Comparison of ENCODE assay signal across 9 cellular contexts in genomic region chr4:173121044-173121685, GRCh38. TPM values are rescaled to one million over a fixed set of nuclear protein-coding genes. Genes with fewer than 3 reads are reported as not detected.
DNase-seq lines count a peak whose midpoint lies in the region; ATAC-seq and TF ChIP-seq lines count a peak whose summit lies in the region.
"Had no signal": no experiment of that assay in that cellular context is flagged by ENCODE, and none has a peak within 500 bp of the region (broad histone marks: within the 10 kb centered on the region; RNA-seq: fewer than 3 reads in every experiment).

No MANE protein-coding gene starts in this region.

- no peak for TF ChIP-seq CTCF in GM12865 (IDR thresholded peaks at IDR 0.05; ENCODE audit: insufficient read depth, low read depth, low read length, missing control alignments)

- H3K4me1 Mint-ChIP-seq in activated T-helper 17 cell treated with anti-CD3 and anti-CD28 coated beads, Interleukin-2, amount 50 U/mL, for 72 hours = no peaks in the 10 kb centered on the region

- no peak overlapping the region for H3K4me3 ChIP-seq in GM12865 (ENCODE audit: low read depth, low read length)
- H3K4me3 ChIP-seq: SJSA1 had no signal

- no peak overlapping the region for H3K4me3 Mint-ChIP-seq in activated T-helper 17 cell treated with anti-CD3 and anti-CD28 coated beads, Interleukin-2, amount 50 U/mL, for 72 hours

- no peaks in the 10 kb centered on the region for H3K36me3 Mint-ChIP-seq in activated T-helper 17 cell treated with anti-CD3 and anti-CD28 coated beads, Interleukin-2, amount 50 U/mL, for 72 hours (ENCODE audit: low read depth)

- H3K27me3 Mint-ChIP-seq in activated T-helper 17 cell treated with anti-CD3 and anti-CD28 coated beads, Interleukin-2, amount 50 U/mL, for 72 hours = no peaks in the 10 kb centered on the region

- DNase-seq in GM12865 (ENCODE audit: low read depth) (peak; percentile 62), myocyte (ENCODE audit: low read depth) (peak; percentile 62), globus pallidus (ENCODE audit: low spot score) (no peak), NCI-H2081 treated with DMSO at 0.1 percent for 48 hours (lab: John Stamatoyannopoulos, UW) (no peak), posterior vena cava (ENCODE audit: low spot score) (no peak)

- no peak overlapping the region for H3K27ac Mint-ChIP-seq in activated T-helper 17 cell treated with anti-CD3 and anti-CD28 coated beads, Interleukin-2, amount 50 U/mL, for 72 hours

- intact Hi-C loops in posterior vena cava (cut with DNase I) = no loop called here

- ATAC-seq in GM21381 (IDR thresholded peaks at IDR 0.05; ENCODE audit: unreplicated experiment) = peak; percentile 99
- ATAC-seq in HG03520 (IDR thresholded peaks at IDR 0.05; ENCODE audit: unreplicated experiment) = peak; percentile 93
- peak; percentile 23 for ATAC-seq in activated T-helper 17 cell treated with anti-CD3 and anti-CD28 coated beads, Interleukin-2, amount 50 U/mL, for 72 hours (replicated peaks)

- peaks cover 4% of the 10 kb centered on the region for H3K9me3 Mint-ChIP-seq in activated T-helper 17 cell treated with anti-CD3 and anti-CD28 coated beads, Interleukin-2, amount 50 U/mL, for 72 hours

RNA-seq across cellular contexts. Expression of gene GALNT7, which starts 47.4 kb away (rescaled TPM):
- total RNA-seq in activated T-helper 17 cell treated with anti-CD3 and anti-CD28 coated beads, Interleukin-2, amount 50 U/mL, for 72 hours = 10 to 100 TPM in 1 of 2 donors, 1 to 10 TPM in 1; 9.6 to 18.1 TPM
- total RNA-seq in myocyte = 71.6 and 84.1 TPM in 2 replicates
- polyA plus RNA-seq in myocyte (2012) = 21.4 TPM
- total RNA-seq in posterior vena cava = 10 to 100 TPM; 10.2 to 16.2 TPM

Comparison
In these comparisons a context has a peak if more than half of its experiments do, and no peak if none do; other contexts are left out.
1. DNase-seq: peak in GM12865 (single experiment) and myocyte (single experiment); none in globus pallidus (single experiment), NCI-H2081 treated with DMSO at 0.1 percent for 48 hours (single experiment) and posterior vena cava (single experiment).
2. ATAC-seq: peak in every context shown above with its lines; median percentile 99 in GM21381; 93 in HG03520; 23 in activated T-helper 17 cell treated with anti-CD3 and anti-CD28 coated beads, Interleukin-2, amount 50 U/mL, for 72 hours.